In the genomic region with DNA sequence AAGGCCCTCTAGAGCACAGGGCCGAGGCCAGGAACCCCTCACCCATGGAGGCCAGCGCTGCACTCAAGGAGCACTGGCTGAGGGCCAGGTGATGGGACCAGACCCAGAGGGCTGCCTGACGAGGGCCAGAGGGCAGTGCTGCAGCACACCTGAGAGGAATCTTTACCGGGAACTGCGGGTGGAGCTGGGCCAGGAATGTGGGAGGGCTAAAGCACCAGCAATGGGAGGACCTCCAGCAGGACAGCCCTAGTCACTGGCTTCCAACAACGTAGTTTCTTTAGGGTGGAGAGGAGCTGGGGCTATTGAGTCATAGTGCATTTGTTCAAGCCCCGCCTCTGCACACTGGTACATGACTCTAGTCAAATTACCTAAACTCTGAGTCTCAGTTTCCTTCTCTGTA, we compare ENCODE assay signal across 10 cellular contexts.
DNase-seq lines count a peak whose midpoint lies in the region; ATAC-seq, FAIRE-seq and TF ChIP-seq lines count a peak whose summit lies in the region.
"Had no signal": no experiment of that assay in that cellular context is flagged by ENCODE, and none has a peak within 500 bp of the region (broad histone marks: within the 10 kb centered on the region; RNA-seq: fewer than 3 reads in every experiment).

No MANE protein-coding gene starts in this region.

- 63 to 74% (median 73%) methylated on average over 6 to 7 of the region's 7 CpGs for WGBS in stomach, 5 donors

- H3K27me3 ChIP-seq in stomach = no peaks in the 10 kb centered on the region

- no peak for FAIRE-seq in H54 (lab: Jason Lieb, UNC)

- peak; percentile 48 for DNase-seq in stomach
- no peak for DNase-seq in NCI-H748 (lab: John Stamatoyannopoulos, UW; ENCODE audit: unreplicated experiment)
- DNase-seq in H54 (ENCODE audit: insufficient read length, low spot score) = no peak
- DNase-seq in middle frontal gyrus (ENCODE audit: extremely low spot score, low spot score) = no peak
- DNase-seq: activated T-cell treated with anti-CD3 and anti-CD28 coated beads, Interleukin-2, amount 50 U/mL, for 1 hour; psoas muscle; T1000 had no signal

- intact Hi-C loops in stomach (cut with DNase I; ENCODE audit: low total_unique reads) = no loop called here

- ATAC-seq in GM19351 (IDR thresholded peaks at IDR 0.05; ENCODE audit: unreplicated experiment) = peak; percentile 43
- ATAC-seq in HG02938 (IDR thresholded peaks at IDR 0.05; ENCODE audit: unreplicated experiment) = peak; percentile 18
- peak; percentile 23 for ATAC-seq in activated T-helper 17 cell treated with anti-CD3 and anti-CD28 coated beads, Interleukin-2, amount 50 U/mL, for 72 hours (replicated peaks)
- ATAC-seq: psoas muscle had no signal

- no peaks in the 10 kb centered on the region for H3K4me1 ChIP-seq in stomach
- H3K4me1 ChIP-seq: psoas muscle had no signal

- H3K36me3 Mint-ChIP-seq in activated T-helper 17 cell treated with anti-CD3 and anti-CD28 coated beads, Interleukin-2, amount 50 U/mL, for 72 hours (ENCODE audit: low read depth) = no peaks in the 10 kb centered on the region

- no peaks in the 10 kb centered on the region for H3K9me3 Mint-ChIP-seq in activated T-helper 17 cell treated with anti-CD3 and anti-CD28 coated beads, Interleukin-2, amount 50 U/mL, for 72 hours

- no peak for TF ChIP-seq POLR2A in stomach (IDR thresholded peaks at IDR 0.05)
- no peak for TF ChIP-seq POLR2A in H54 (IDR thresholded peaks at IDR 0.05; ENCODE audit: low read depth, low read length)

- peaks cover 0 to 7% (median 0%) of the 10 kb centered on the region in 4 donors for H3K9me3 ChIP-seq in stomach
- H3K9me3 ChIP-seq: psoas muscle had no signal

- H3K4me3 Mint-ChIP-seq in activated T-helper 17 cell treated with anti-CD3 and anti-CD28 coated beads, Interleukin-2, amount 50 U/mL, for 72 hours = no peak overlapping the region

- no peaks in the 10 kb centered on the region for H3K36me3 ChIP-seq in stomach

- no peak for TF ChIP-seq CTCF in stomach (IDR thresholded peaks at IDR 0.05)

- TF ChIP-seq EP300 in stomach (IDR thresholded peaks at IDR 0.05) = no peak

- no peak overlapping the region for H3K4me3 ChIP-seq in stomach
- H3K4me3 ChIP-seq: psoas muscle had no signal

- no peak overlapping the region for H3K27ac ChIP-seq in stomach
- H3K27ac ChIP-seq: psoas muscle had no signal

- H3K27me3 Mint-ChIP-seq in activated T-helper 17 cell treated with anti-CD3 and anti-CD28 coated beads, Interleukin-2, amount 50 U/mL, for 72 hours = no peaks in the 10 kb centered on the region

- H3K27ac Mint-ChIP-seq in activated T-helper 17 cell treated with anti-CD3 and anti-CD28 coated beads, Interleukin-2, amount 50 U/mL, for 72 hours = no peak overlapping the region

- H3K4me1 Mint-ChIP-seq in activated T-helper 17 cell treated with anti-CD3 and anti-CD28 coated beads, Interleukin-2, amount 50 U/mL, for 72 hours = no peaks in the 10 kb centered on the region
